In the genomic region with DNA sequence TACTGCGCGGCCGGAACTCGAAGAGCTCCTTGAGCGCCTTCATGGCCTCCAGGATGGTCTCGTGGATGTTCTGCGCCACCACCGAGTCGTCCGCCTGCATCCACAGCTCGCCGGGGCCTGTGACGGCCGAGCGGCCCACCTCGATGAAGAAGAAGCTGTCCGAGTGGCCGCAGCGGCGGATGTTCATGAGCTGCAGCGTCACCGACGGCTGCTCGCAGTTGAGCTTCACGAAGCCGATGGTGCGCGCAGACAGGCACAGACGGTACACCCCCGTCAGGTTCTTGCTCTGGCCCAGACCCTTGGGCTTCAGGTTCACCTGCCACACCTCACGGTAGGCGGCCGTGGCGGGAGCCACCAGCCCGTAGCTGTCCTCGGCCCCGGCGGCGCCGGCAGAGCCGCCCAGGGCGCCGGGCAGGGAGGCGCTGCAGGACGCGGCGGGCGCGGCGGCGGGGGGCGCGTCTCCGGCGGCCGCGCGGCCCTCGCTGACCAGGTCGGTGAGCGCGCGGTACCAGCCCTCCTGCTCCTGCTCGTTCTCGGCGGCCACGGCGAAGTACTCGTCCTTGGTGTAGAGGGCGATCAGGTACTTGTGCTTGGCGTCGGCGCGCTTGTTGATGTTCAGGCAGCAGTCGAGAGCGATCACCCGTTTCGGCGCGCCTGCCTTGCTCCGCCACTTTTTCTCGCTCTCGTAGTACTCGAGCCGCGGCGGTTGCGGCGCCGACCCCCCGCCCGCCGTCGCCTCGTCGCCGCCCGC, we compare ENCODE assay signal across 8 cellular contexts. TPM values are rescaled to one million over a fixed set of nuclear protein-coding genes. Genes with fewer than 3 reads are reported as not detected.
DNase-seq lines count a peak whose midpoint lies in the region; ATAC-seq and TF ChIP-seq lines count a peak whose summit lies in the region.

No MANE protein-coding gene starts in this region.

- H3K9me3 Mint-ChIP-seq in neural crest cell: no peaks in the 10 kb centered on the region

- H3K36me3 Mint-ChIP-seq in neural crest cell (ENCODE audit: low read depth): peaks cover 10% of the 10 kb centered on the region

- TF ChIP-seq CTCF in neural crest cell (conservative IDR thresholded peaks at IDR 0.05): no peak

- H3K4me1 Mint-ChIP-seq in neural crest cell: peaks cover 19% of the 10 kb centered on the region

- peaks cover 17% of the 10 kb centered on the region for H3K27me3 Mint-ChIP-seq in neural crest cell (ENCODE audit: low read depth)

- DNase-seq in NCI-H1417 (lab: John Stamatoyannopoulos, UW) (peak; percentile 78 to 92 (median 86)), NCI-H1417 treated with DMSO at 0.1 percent for 48 hours (lab: John Stamatoyannopoulos, UW) (no peak), NCI-H2171 treated with DMSO at 0.1 percent for 48 hours (lab: John Stamatoyannopoulos, UW) (peak; percentile 59), activated T-cell treated with anti-CD3 and anti-CD28 coated beads for 48 hours (ENCODE audit: low read depth) (peak; percentile 37), fibroblast of gingiva (ENCODE audit: low read depth) (peak; percentile 62), neural crest cell (ENCODE audit: low read depth, low spot score) (peak; percentile 36), cerebellar nuclear complex (lab: John Stamatoyannopoulos, UW) (no peak)

- peak overlapping the region; percentile 19 for H3K27ac Mint-ChIP-seq in neural crest cell (ENCODE audit: unreplicated experiment)

- H3K4me3 Mint-ChIP-seq in neural crest cell: peak overlapping the region; percentile 83

- ATAC-seq in GM21619 (IDR thresholded peaks at IDR 0.05; ENCODE audit: unreplicated experiment): no peak

RNA-seq across cellular contexts. Expression of a gene that starts 1.1 kb away (rescaled TPM):
- 6.8 and 7.0 TPM in 2 replicates for total RNA-seq in neural crest cell

Comparison
In these comparisons a context has a peak if more than half of its experiments do, and no peak if none do; other contexts are left out.
1. DNase-seq: peak in NCI-H1417 (3 of 3), NCI-H2171 treated with DMSO at 0.1 percent for 48 hours (single experiment), activated T-cell treated with anti-CD3 and anti-CD28 coated beads for 48 hours (single experiment), fibroblast of gingiva (single experiment) and neural crest cell (single experiment); none in NCI-H1417 treated with DMSO at 0.1 percent for 48 hours (single experiment) and cerebellar nuclear complex (0 of 2).